ENCODE assay signal across 7 cellular contexts in genomic region chr3:107574650-107575049, GRCh38. TPM values are rescaled to one million over a fixed set of nuclear protein-coding genes. Genes with fewer than 3 reads are reported as not detected.
DNase-seq lines count a peak whose midpoint lies in the region; ATAC-seq and TF ChIP-seq lines count a peak whose summit lies in the region.

No MANE protein-coding gene starts in this region.

- no peak overlapping the region for H3K27ac ChIP-seq in dorsolateral prefrontal cortex

- ATAC-seq in GM21423 (IDR thresholded peaks at IDR 0.05; ENCODE audit: unreplicated experiment), result no peak

- no peaks in the 10 kb centered on the region for H3K27me3 ChIP-seq in dorsolateral prefrontal cortex

- H3K4me3 ChIP-seq in HFF-Myc (replicated peaks; ENCODE audit: low read depth, low read length) (no peak overlapping the region), dorsolateral prefrontal cortex (no peak overlapping the region)

- TF ChIP-seq CTCF in GM10266 (IDR thresholded peaks at IDR 0.05; ENCODE audit: control insufficient read depth, insufficient read depth, low read depth, missing control alignments) (peak; percentile 43), HFF-Myc (IDR thresholded peaks at IDR 0.05; ENCODE audit: low read depth, low read length, missing control alignments) (peak; percentile 40), dorsolateral prefrontal cortex (IDR thresholded peaks at IDR 0.05 in 54 of 56, conservative IDR thresholded peaks at IDR 0.05 in 2 of 56; ENCODE audit: low read depth in 1 of 56, partially characterized antibody in 56 of 56) (peak; percentile 30 to 79 (median 62))

- intact Hi-C loops in dorsolateral prefrontal cortex (cut with DNase I), result loop anchor here (5.0 to 10.0 kb wide), 3 partner anchors 88 to 173 kb away; no protein-coding TSS in a partner anchor

- DNase-seq in GM10266 (ENCODE audit: extremely low spot score) (peak; percentile 23), HFF-Myc (ENCODE audit: extremely low read depth, low read depth) (peak; percentile 17), NCI-H226 (peak; percentile 14), dorsolateral prefrontal cortex (no peak), myocyte (ENCODE audit: low read depth) (peak; percentile 70), retina (no peak)

RNA-seq across cellular contexts. Expression of gene BBX, which starts 51.9 kb away (rescaled TPM):
- 100 to 1,000 TPM in 13 of 120 experiments, 10 to 100 TPM in 107; 42.2 to 147 (median 75.3) TPM for total RNA-seq in dorsolateral prefrontal cortex
- total RNA-seq in myocyte, result 46.5 and 59.2 TPM in 2 replicates
- polyA plus RNA-seq in myocyte (2012), result 16.3 TPM

Comparison
In these comparisons a context has a peak if more than half of its experiments do, and no peak if none do; other contexts are left out.
1. DNase-seq: peak in GM10266 (single experiment), HFF-Myc (single experiment), NCI-H226 (single experiment) and myocyte (single experiment); none in dorsolateral prefrontal cortex (0 of 10) and retina (single experiment).
2. Peak in every context shown above with its lines, with median percentiles within 50 percentile points of each other: CTCF ChIP-seq.